In the genomic region with DNA sequence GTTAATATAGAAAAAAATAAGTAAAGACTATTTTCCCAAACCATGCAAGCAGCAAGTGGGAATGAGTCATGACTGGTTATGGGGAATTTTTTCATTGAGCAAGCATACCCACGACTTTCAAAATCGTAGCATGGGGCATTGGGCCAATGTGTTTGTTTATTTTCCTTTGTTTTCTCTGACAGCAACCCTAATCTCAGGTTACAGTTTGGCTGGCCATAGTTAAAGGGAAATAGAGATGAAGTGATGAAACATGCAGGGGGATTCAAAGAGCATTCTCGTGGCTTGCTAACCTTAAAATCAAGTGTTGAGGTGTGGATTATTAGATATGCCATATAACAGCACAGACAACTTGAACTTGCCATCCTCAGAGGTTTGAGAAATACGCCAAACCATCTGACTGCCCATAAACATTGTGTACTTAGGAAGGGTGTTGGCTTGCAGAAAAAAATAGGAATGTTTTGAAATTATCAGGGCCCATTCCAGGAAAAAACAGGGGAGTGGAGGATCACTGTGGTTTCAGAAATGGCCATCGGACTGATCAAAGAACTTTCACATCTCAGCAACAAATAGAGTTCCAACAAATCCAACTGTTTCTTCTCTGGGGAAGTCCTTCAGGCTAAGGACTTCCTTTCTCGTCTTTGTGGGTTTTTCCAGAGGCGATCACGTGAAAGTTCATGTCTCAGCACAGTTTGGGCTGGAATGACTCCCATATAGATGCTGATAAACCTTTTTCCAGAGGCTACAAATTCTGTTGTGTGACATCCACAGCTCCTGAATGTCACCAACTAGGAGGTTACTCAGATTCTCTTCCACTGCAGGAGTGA, we compare ENCODE assay signal across 9 cellular contexts.
DNase-seq lines count a peak whose midpoint lies in the region; ATAC-seq and TF ChIP-seq lines count a peak whose summit lies in the region.
"Had no signal": no experiment of that assay in that cellular context is flagged by ENCODE, and none has a peak within 500 bp of the region (broad histone marks: within the 10 kb centered on the region; RNA-seq: fewer than 3 reads in every experiment).

No MANE protein-coding gene starts in this region.

- intact Hi-C loops in thyroid gland (cut with DNase I): no loop called here

- TF ChIP-seq EP300 in SK-N-SH (IDR thresholded peaks at IDR 0.05; ENCODE audit: borderline replicate concordance in 1 of 2, low read depth in 1 of 2, low read length in 1 of 2): no peak

- CTCF ChIA-PET in SK-N-SH (lab: Yijun Ruan, JAX): no interaction called here

- H3K36me3 ChIP-seq in SK-N-SH (replicated peaks in 1 of 2; ENCODE audit: control insufficient read depth in 1 of 2, insufficient read depth in 2 of 2, low read length in 1 of 2): no peaks in the 10 kb centered on the region
- no peaks in the 10 kb centered on the region for H3K36me3 ChIP-seq in thyroid gland

- POLR2A ChIA-PET in SK-N-SH (lab: Yijun Ruan, JAX): no interaction called here

- H3K27ac ChIP-seq in SK-N-SH (ENCODE audit: low read depth in 2 of 2, low read length in 1 of 2) (peak overlapping the region in 1 of 2 experiments; percentile 48; a peak in 1 of 4 replicates), thyroid gland (peak overlapping the region; percentile 1 to 81 (median 70))

- no peaks in the 10 kb centered on the region for H3F3A ChIP-seq in SK-N-SH (replicated peaks; ENCODE audit: insufficient read depth)

- H3K4me3 ChIP-seq in SK-N-SH (ENCODE audit: low read depth in 2 of 2, low read length in 1 of 2): no peak overlapping the region
- no peak overlapping the region for H3K4me3 ChIP-seq in thyroid gland (replicated peaks in 1 of 3)

- no peaks in the 10 kb centered on the region for H3K79me2 ChIP-seq in SK-N-SH (ENCODE audit: insufficient read depth)

- H4K20me1 ChIP-seq in SK-N-SH (ENCODE audit: insufficient read depth): no peaks in the 10 kb centered on the region

- H3K9me2 ChIP-seq in SK-N-SH: no peaks in the 10 kb centered on the region

- H2AFZ ChIP-seq in SK-N-SH (ENCODE audit: low read depth): no peak overlapping the region

- no peaks in the 10 kb centered on the region; a peak in 1 of 4 replicates for H3K4me1 ChIP-seq in SK-N-SH (ENCODE audit: control insufficient read depth in 1 of 2, insufficient read depth in 2 of 2, low read depth in 1 of 2, low read length in 1 of 2)
- peaks cover 10 to 31% of the 10 kb centered on the region in 2 donors for H3K4me1 ChIP-seq in thyroid gland

- H3K9me3 ChIP-seq in SK-N-SH (no peaks in the 10 kb centered on the region), thyroid gland (no peaks in the 10 kb centered on the region)

- H3K27me3 ChIP-seq in SK-N-SH (ENCODE audit: insufficient read depth) (no peaks in the 10 kb centered on the region), thyroid gland (no peaks in the 10 kb centered on the region)

- TF ChIP-seq RAD21 in SK-N-SH (IDR thresholded peaks at IDR 0.05; ENCODE audit: low read length): no peak

- TF ChIP-seq POLR2A in thyroid gland (IDR thresholded peaks at IDR 0.05): no peak

- H3K4me2 ChIP-seq in SK-N-SH: no peak overlapping the region

- WGBS in SK-N-SH (ENCODE audit: low lambda C conversion rate): 46% methylated on average over 8 of the region's 8 CpGs
- 14 to 20% methylated on average over 8 of the region's 8 CpGs for WGBS in thyroid gland, 2 donors

- DNase-seq in SK-N-SH (no peak), T1000 (lab: John Stamatoyannopoulos, UW) (peak; percentile 67), hepatic stellate cell (ENCODE audit: low spot score) (peak; percentile 74), thyroid gland (peak; percentile 62 to 74), cerebellar cortex (ENCODE audit: low spot score) (no peak), D341Med (ENCODE audit: low spot score) (no peak)
- DNase-seq: CD4-positive, CD25-positive, alpha-beta regulatory T cell had no signal

- ATAC-seq in SK-N-SH treated with all-trans-retinoic acid at 6 μM for 48 hours (no peak; the same call in 1 of the 3 replicates), HG03354 (IDR thresholded peaks at IDR 0.05; ENCODE audit: poor library complexity, severe bottlenecking, unreplicated experiment) (no peak)

- TF ChIP-seq CTCF in SK-N-SH (IDR thresholded peaks at IDR 0.05) (no peak), thyroid gland (IDR thresholded peaks at IDR 0.05) (no peak)

- no peak overlapping the region for H3K9ac ChIP-seq in SK-N-SH

TF ChIP-seq in SK-N-SH, 30 proteins besides CTCF, POLR2A, EP300 and RAD21 (continues in another document):
- TF ChIP-seq EZH2phosphoT487 (IDR thresholded peaks at IDR 0.05; ENCODE audit: borderline replicate concordance, low read depth): no peak
- TF ChIP-seq FOXM1 (IDR thresholded peaks at IDR 0.05; ENCODE audit: low read depth): no peak
- TF ChIP-seq ELF1 (IDR thresholded peaks at IDR 0.05): no peak
- TF ChIP-seq FOSL2 (IDR thresholded peaks at IDR 0.05; ENCODE audit: borderline replicate concordance, low read depth): peak; percentile 34; the same call in 1 of the 2 replicates
- TF ChIP-seq, protein P1, sequence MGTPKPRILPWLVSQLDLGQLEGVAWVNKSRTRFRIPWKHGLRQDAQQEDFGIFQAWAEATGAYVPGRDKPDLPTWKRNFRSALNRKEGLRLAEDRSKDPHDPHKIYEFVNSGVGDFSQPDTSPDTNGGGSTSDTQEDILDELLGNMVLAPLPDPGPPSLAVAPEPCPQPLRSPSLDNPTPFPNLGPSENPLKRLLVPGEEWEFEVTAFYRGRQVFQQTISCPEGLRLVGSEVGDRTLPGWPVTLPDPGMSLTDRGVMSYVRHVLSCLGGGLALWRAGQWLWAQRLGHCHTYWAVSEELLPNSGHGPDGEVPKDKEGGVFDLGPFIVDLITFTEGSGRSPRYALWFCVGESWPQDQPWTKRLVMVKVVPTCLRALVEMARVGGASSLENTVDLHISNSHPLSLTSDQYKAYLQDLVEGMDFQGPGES (IDR thresholded peaks at IDR 0.05; ENCODE audit: low read depth, low read length): no peak
- no peak for TF ChIP-seq RCOR1 (IDR thresholded peaks at IDR 0.05; ENCODE audit: low read length)
- TF ChIP-seq POLR2AphosphoS5 (IDR thresholded peaks at IDR 0.05; ENCODE audit: low read depth, low read length): no peak
- TF ChIP-seq FOXJ3 (CRISPR knock-in tag; IDR thresholded peaks at IDR 0.05): no peak
- no peak for TF ChIP-seq GABPA (IDR thresholded peaks at IDR 0.05; ENCODE audit: low read depth)
- TF ChIP-seq RFX5 (IDR thresholded peaks at IDR 0.05; ENCODE audit: low read length): no peak
- TF ChIP-seq, protein P2, sequence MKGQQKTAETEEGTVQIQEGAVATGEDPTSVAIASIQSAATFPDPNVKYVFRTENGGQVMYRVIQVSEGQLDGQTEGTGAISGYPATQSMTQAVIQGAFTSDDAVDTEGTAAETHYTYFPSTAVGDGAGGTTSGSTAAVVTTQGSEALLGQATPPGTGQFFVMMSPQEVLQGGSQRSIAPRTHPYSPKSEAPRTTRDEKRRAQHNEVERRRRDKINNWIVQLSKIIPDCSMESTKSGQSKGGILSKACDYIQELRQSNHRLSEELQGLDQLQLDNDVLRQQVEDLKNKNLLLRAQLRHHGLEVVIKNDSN (IDR thresholded peaks at IDR 0.05; ENCODE audit: borderline replicate concordance, low read depth): no peak
- no peak for TF ChIP-seq YY1 (IDR thresholded peaks at IDR 0.05; ENCODE audit: low read depth)
- no peak for TF ChIP-seq TAF1 (IDR thresholded peaks at IDR 0.05; ENCODE audit: borderline replicate concordance, low read depth, low read length)
- TF ChIP-seq MXI1 (IDR thresholded peaks at IDR 0.05; ENCODE audit: low read depth, low read length): no peak
- no peak for TF ChIP-seq MEF2A (IDR thresholded peaks at IDR 0.05; ENCODE audit: borderline replicate concordance, low read depth)

TF ChIP-seq in SK-N-SH treated with all-trans-retinoic acid at 6 μM for 48 hours, 23 proteins besides CTCF, POLR2A, EP300 and RAD21:
- TF ChIP-seq TOX (CRISPR knock-in tag; IDR thresholded peaks at IDR 0.05; ENCODE audit: borderline replicate concordance) (no peak), TCF4 (CRISPR knock-in tag; IDR thresholded peaks at IDR 0.05; ENCODE audit: borderline replicate concordance) (no peak)
TF ChIP-seq in SK-N-SH treated with all-trans-retinoic acid at 6 μM for 48 hours: peak in this region for 0.

Comparison
In these comparisons a context has a peak if more than half of its experiments do, and no peak if none do; other contexts are left out.
1. DNase-seq: peak in T1000 (single experiment), hepatic stellate cell (single experiment) and thyroid gland (2 of 2); none in SK-N-SH (single experiment), cerebellar cortex (single experiment) and D341Med (single experiment).